Comparison of ENCODE assay signal across 16 cellular contexts in genomic region chr15:100727291-100727851, GRCh38.
DNase-seq lines count a peak whose midpoint lies in the region; ATAC-seq and TF ChIP-seq lines count a peak whose summit lies in the region.
"Had no signal": no experiment of that assay in that cellular context is flagged by ENCODE, and none has a peak within 500 bp of the region (broad histone marks: within the 10 kb centered on the region; RNA-seq: fewer than 3 reads in every experiment).

No MANE protein-coding gene starts in this region.

- H4K12ac ChIP-seq in trophoblast cell (ENCODE audit: low read depth, low read length), result no peak overlapping the region

- no peak overlapping the region for H3K4me3 ChIP-seq in H7 (ENCODE audit: insufficient read depth, low read depth, low read length)
- no peak overlapping the region for H3K4me3 ChIP-seq in RWPE2 (ENCODE audit: severe bottlenecking)
- no peak overlapping the region for H3K4me3 ChIP-seq in fibroblast of mammary gland (ENCODE audit: control insufficient read depth, low read depth, low read length)
- H3K4me3 ChIP-seq in trophoblast cell (ENCODE audit: low read depth, low read length), result no peak overlapping the region
- no peak overlapping the region for H3K4me3 ChIP-seq in esophagus squamous epithelium
- H3K4me3 ChIP-seq: upper lobe of right lung had no signal

- H3K9ac ChIP-seq in trophoblast cell (ENCODE audit: low read length), result no peak overlapping the region

- H2BK120ac ChIP-seq in trophoblast cell (ENCODE audit: insufficient read depth, low read length, poor library complexity), result no peak overlapping the region

- H3K36me3 ChIP-seq in H7 (replicated peaks; ENCODE audit: control insufficient read depth, insufficient read depth, low read length), result no peaks in the 10 kb centered on the region
- H3K36me3 ChIP-seq in RWPE2 (ENCODE audit: low read depth), result no peaks in the 10 kb centered on the region
- no peaks in the 10 kb centered on the region for H3K36me3 ChIP-seq in trophoblast cell (ENCODE audit: control insufficient read depth in 1 of 2, insufficient read depth in 2 of 2, low read length in 2 of 2)
- H3K36me3 ChIP-seq in esophagus squamous epithelium, result no peaks in the 10 kb centered on the region
- H3K36me3 ChIP-seq: upper lobe of right lung had no signal

- no peak for TF ChIP-seq CTCF in RWPE2 (IDR thresholded peaks at IDR 0.05; ENCODE audit: poor library complexity, severe bottlenecking)
- no peak for TF ChIP-seq CTCF in fibroblast of mammary gland (conservative IDR thresholded peaks at IDR 0.05; ENCODE audit: control insufficient read depth, insufficient read depth, low read depth, low read length)
- no peak for TF ChIP-seq CTCF in esophagus squamous epithelium (IDR thresholded peaks at IDR 0.05)

- no peaks in the 10 kb centered on the region for H3K79me2 ChIP-seq in trophoblast cell (ENCODE audit: control insufficient read depth, insufficient read depth, low read length, poor library complexity)

- H3K4me2 ChIP-seq in trophoblast cell (ENCODE audit: low read length), result no peak overlapping the region

- WGBS in trophoblast cell (ENCODE audit: extremely low coverage, insufficient coverage, insufficient read length), result no CpG with 5 or more reads among the region's 21 CpGs
- 40 to 73% methylated on average over 9 to 17 of the region's 21 CpGs for WGBS in esophagus squamous epithelium, 2 donors

- intact Hi-C loops in esophagus squamous epithelium (cut with DNase I), result no loop called here

- H3K4me1 ChIP-seq in RWPE2 (ENCODE audit: insufficient read depth, poor library complexity, severe bottlenecking), result peaks cover 40% of the 10 kb centered on the region
- H3K4me1 ChIP-seq in trophoblast cell (ENCODE audit: control insufficient read depth in 1 of 2, insufficient read depth in 2 of 2, low read length in 2 of 2), result peaks cover 7 to 17% of the 10 kb centered on the region in 2 experiments
- peaks cover 6 to 30% (median 7%) of the 10 kb centered on the region in 3 donors for H3K4me1 ChIP-seq in esophagus squamous epithelium

- no peak for TF ChIP-seq POLR2A in esophagus squamous epithelium (IDR thresholded peaks at IDR 0.05)

- H2BK12ac ChIP-seq in trophoblast cell (ENCODE audit: low read length), result no peak overlapping the region

- H3K23ac ChIP-seq in trophoblast cell (ENCODE audit: low read length), result no peak overlapping the region

- ATAC-seq in RWPE2 (ENCODE audit: low read depth) (peak; percentile 62), GM18511 (IDR thresholded peaks at IDR 0.05; ENCODE audit: unreplicated experiment) (no peak)
- ATAC-seq: stimulated activated memory B cell treated with anti-CD40 and anti-IgM and Interleukin-4, amounts not matched to agents 10 μg/mL and 1 μg/mL and 100 μg/mL, for 72 hours; upper lobe of right lung had no signal

- H3K79me1 ChIP-seq in trophoblast cell (ENCODE audit: low read length), result no peaks in the 10 kb centered on the region

- no peak overlapping the region for H2AFZ ChIP-seq in trophoblast cell (ENCODE audit: insufficient read depth, low read length, poor library complexity)

- no peak overlapping the region for H3K14ac ChIP-seq in trophoblast cell (ENCODE audit: low read length)

- H3K4ac ChIP-seq in trophoblast cell (ENCODE audit: low read depth, low read length), result no peak overlapping the region

- H3K9me3 ChIP-seq in RWPE2 (ENCODE audit: severe bottlenecking) (no peaks in the 10 kb centered on the region), trophoblast cell (ENCODE audit: insufficient read depth, low read depth, low read length) (peaks cover 1% of the 10 kb centered on the region), esophagus squamous epithelium (no peaks in the 10 kb centered on the region)
- H3K9me3 ChIP-seq: upper lobe of right lung had no signal

- DNase-seq in H7 (peak; percentile 47), RWPE2 (ENCODE audit: low spot score) (peak; percentile 84), fibroblast of mammary gland (ENCODE audit: low read depth) (peak; percentile 64), trophoblast cell (peak; percentile 87 to 90), esophagus squamous epithelium (lab: John Stamatoyannopoulos, UW) (no peak)
- DNase-seq in activated naive CD4-positive, alpha-beta T cell treated with Interleukin-2 at 50 U/mL for 16 hours, result no peak
- DNase-seq: activated naive CD4-positive, alpha-beta T cell; EL; foreskin fibroblast; NCI-H1436 treated with DMSO at 0.1 percent for 48 hours; NCI-H510A treated with DMSO at 0.1 percent for 48 hours; OCI-M1; upper lobe of right lung had no signal

- no peak overlapping the region for H2AK5ac ChIP-seq in trophoblast cell (ENCODE audit: low read length)

- H3K18ac ChIP-seq in trophoblast cell (ENCODE audit: low read length), result no peak overlapping the region

- H2BK5ac ChIP-seq in trophoblast cell (ENCODE audit: low read depth, low read length, poor library complexity), result no peak overlapping the region

- H3K27me3 ChIP-seq in H7 (ENCODE audit: control insufficient read depth, insufficient read depth, low read length), result no peaks in the 10 kb centered on the region
- H3K27me3 ChIP-seq in RWPE2 (ENCODE audit: insufficient read depth, poor library complexity, severe bottlenecking), result no peaks in the 10 kb centered on the region
- no peaks in the 10 kb centered on the region for H3K27me3 ChIP-seq in trophoblast cell (ENCODE audit: insufficient read depth, low read length)
- H3K27me3 ChIP-seq in esophagus squamous epithelium, result peaks cover 0 to 7% (median 0%) of the 10 kb centered on the region in 4 donors
- H3K27me3 ChIP-seq: upper lobe of right lung had no signal

- H3K27ac ChIP-seq in RWPE2 (ENCODE audit: poor library complexity, severe bottlenecking) (peak overlapping the region; percentile 100), trophoblast cell (ENCODE audit: low read depth, low read length) (no peak overlapping the region), esophagus squamous epithelium (no peak overlapping the region)
- H3K27ac ChIP-seq: upper lobe of right lung, VCaP had no signal

- H4K8ac ChIP-seq in trophoblast cell (ENCODE audit: low read depth, low read length), result no peak overlapping the region

- H4K91ac ChIP-seq in trophoblast cell (ENCODE audit: low read depth, low read length), result no peak overlapping the region

Comparison
In these comparisons a context has a peak if more than half of its experiments do, and no peak if none do; other contexts are left out.
1. DNase-seq: peak in H7 (single experiment), RWPE2 (single experiment), fibroblast of mammary gland (single experiment) and trophoblast cell (2 of 2); none in esophagus squamous epithelium (single experiment) and activated naive CD4-positive, alpha-beta T cell treated with Interleukin-2 at 50 U/mL for 16 hours (single experiment).